8 cellular contexts compared by ENCODE assay signal in genomic region chr1:203402609-203403337, GRCh38. TPM values are rescaled to one million over a fixed set of nuclear protein-coding genes. Genes with fewer than 3 reads are reported as not detected.
DNase-seq lines count a peak whose midpoint lies in the region; ATAC-seq and TF ChIP-seq lines count a peak whose summit lies in the region.

No MANE protein-coding gene starts in this region.

- H3K4me1 ChIP-seq in left lung, result peaks cover 10 to 13% of the 10 kb centered on the region in 2 donors
- peaks cover 0 to 13% of the 10 kb centered on the region in 2 donors for H3K4me1 ChIP-seq in thyroid gland

- H3K36me3 ChIP-seq in left lung, result no peaks in the 10 kb centered on the region
- no peaks in the 10 kb centered on the region for H3K36me3 ChIP-seq in thyroid gland

- H3K4me3 ChIP-seq in left lung (no peak overlapping the region), thyroid gland (replicated peaks in 1 of 3) (no peak overlapping the region)

- no peak for TF ChIP-seq POLR2A in thyroid gland (IDR thresholded peaks at IDR 0.05)

- no peak overlapping the region for H3K27ac Mint-ChIP-seq in activated CD4-positive, alpha-beta T cell treated with anti-CD3 and anti-CD28 coated beads for 36 hours
- no peak overlapping the region for H3K27ac Mint-ChIP-seq in natural killer cell

- peaks cover 6% of the 10 kb centered on the region for H3K27me3 Mint-ChIP-seq in activated CD4-positive, alpha-beta T cell treated with anti-CD3 and anti-CD28 coated beads for 36 hours
- H3K27me3 Mint-ChIP-seq in natural killer cell (ENCODE audit: low read depth in 2 of 2), result peaks cover 14 to 26% of the 10 kb centered on the region in 2 donors

- peak; percentile 69 for ATAC-seq in left lung
- no peak for ATAC-seq in activated CD4-positive, alpha-beta T cell treated with anti-CD3 and anti-CD28 coated beads for 36 hours
- ATAC-seq in natural killer cell, result no peak

- POLR2A ChIA-PET in activated CD4-positive, alpha-beta T cell treated with anti-CD3 and anti-CD28 coated beads for 36 hours (lab: Charles Lee), result no interaction called here

- no peaks in the 10 kb centered on the region for H3K4me1 Mint-ChIP-seq in activated CD4-positive, alpha-beta T cell treated with anti-CD3 and anti-CD28 coated beads for 36 hours
- H3K4me1 Mint-ChIP-seq in natural killer cell, result no peaks in the 10 kb centered on the region

- DNase-seq in M059J (ENCODE audit: low read depth) (peak; percentile 44), caudate nucleus (lab: John Stamatoyannopoulos, UW) (peak in 1 of 61 donors; percentile 19), left lung (no peak), thyroid gland (no peak), GF-D8 (lab: John Stamatoyannopoulos, UW) (no peak), natural killer cell (no peak), NCI-H526 treated with DMSO at 0.1 percent for 48 hours (lab: John Stamatoyannopoulos, UW) (no peak)
- no peak for DNase-seq in activated CD4-positive, alpha-beta T cell treated with anti-CD3 and anti-CD28 coated beads for 36 hours

- intact Hi-C loops in left lung (cut with DNase I) (no loop called here), thyroid gland (cut with DNase I) (no loop called here), natural killer cell (cut with micrococcal nuclease) (no loop called here)
- intact Hi-C loops in activated CD4-positive, alpha-beta T cell treated with anti-CD3 and anti-CD28 coated beads for 36 hours (cut with DNase I, micrococcal nuclease), result no loop called here

- TF ChIP-seq CTCF in left lung (IDR thresholded peaks at IDR 0.05), result no peak
- TF ChIP-seq CTCF in thyroid gland (IDR thresholded peaks at IDR 0.05), result no peak
- TF ChIP-seq CTCF in natural killer cell (IDR thresholded peaks at IDR 0.05), result no peak

- H3K9me3 ChIP-seq in left lung (no peaks in the 10 kb centered on the region), thyroid gland (no peaks in the 10 kb centered on the region)

- H3K4me3 Mint-ChIP-seq in activated CD4-positive, alpha-beta T cell treated with anti-CD3 and anti-CD28 coated beads for 36 hours, result no peak overlapping the region
- H3K4me3 Mint-ChIP-seq in natural killer cell, result no peak overlapping the region

- 59 to 62% methylated on average over 6 of the region's 6 CpGs for WGBS in thyroid gland, 2 donors

- H3K27me3 ChIP-seq in left lung (peaks cover 0 to 10% of the 10 kb centered on the region in 2 donors), thyroid gland (no peaks in the 10 kb centered on the region)

- no peaks in the 10 kb centered on the region for H3K36me3 Mint-ChIP-seq in activated CD4-positive, alpha-beta T cell treated with anti-CD3 and anti-CD28 coated beads for 36 hours (ENCODE audit: low read depth)
- H3K36me3 Mint-ChIP-seq in natural killer cell, result no peaks in the 10 kb centered on the region

- CTCF ChIA-PET in activated CD4-positive, alpha-beta T cell treated with anti-CD3 and anti-CD28 coated beads for 36 hours (lab: Charles Lee), result interaction anchor here (1.1 to 1.2 kb wide), 2 partner anchors 21 to 135 kb away, joined by 3 to 4 read pairs; no protein-coding TSS in a partner anchor

- H3K9me3 Mint-ChIP-seq in activated CD4-positive, alpha-beta T cell treated with anti-CD3 and anti-CD28 coated beads for 36 hours (ENCODE audit: low read depth), result no peaks in the 10 kb centered on the region
- no peaks in the 10 kb centered on the region for H3K9me3 Mint-ChIP-seq in natural killer cell

- H3K27ac ChIP-seq in caudate nucleus (ENCODE audit: low read depth, low read length) (peak overlapping the region; percentile 61), left lung (peak overlapping the region; percentile 60 to 87), thyroid gland (peak overlapping the region in 2 of 3 donors; percentile 62 to 64)

RNA-seq across cellular contexts. Expression of gene FMOD, which starts 51.9 kb away (rescaled TPM):
- total RNA-seq in M059J (2014; rRNA removed; shearing (Covaris generic)), result not detected in 2 replicates
- 10 to 100 TPM; 36.6 to 59.8 TPM for total RNA-seq in left lung
- total RNA-seq in thyroid gland, result 100 to 1,000 TPM in 3 of 4 donors, 10 to 100 TPM in 1; 67.7 to 173 (median 111) TPM
- under 1 TPM; 0.87 to 0.98 TPM for total RNA-seq in activated CD4-positive, alpha-beta T cell treated with anti-CD3 and anti-CD28 coated beads for 36 hours
- not detected for total RNA-seq in natural killer cell

Comparison
In these comparisons a context has a peak if more than half of its experiments do, and no peak if none do; other contexts are left out.
1. RNA of gene FMOD, which starts 51.9 kb away (total RNA-seq): 67.7 to 173 TPM in thyroid gland and 36.6 to 59.8 TPM in left lung; 0.87 to 0.98 TPM in activated CD4-positive, alpha-beta T cell treated with anti-CD3 and anti-CD28 coated beads for 36 hours, not detected in natural killer cell and not detected in M059J; every median in the first group is over 10 times any median in the second.
2. Peak in every context shown above with its lines, with median percentiles within 50 percentile points of each other: H3K27ac ChIP-seq.